In genomic region chr1:99553819-99554218, GRCh38 we compare ENCODE assay signal across 7 cellular contexts.
A peak's percentile ranks its signal among the peaks of the same experiment; 100 is the strongest.
DNase-seq lines count a peak whose midpoint lies in the region; ATAC-seq and TF ChIP-seq lines count a peak whose summit lies in the region.
"Not testable (repeated sequence)": the region's sequence is repeated elsewhere in the genome, so short reads cannot be mapped to it uniquely, and the experiment has no call there.

No MANE protein-coding gene starts in this region.

- not testable (repeated sequence) for H3K4me3 ChIP-seq in GM23338; PC-9; choroid plexus epithelial cell (ENCODE audit: low read depth, low read length)

- CTCF ChIA-PET in PC-9 (lab: Charles Lee) = not testable (repeated sequence)

- not testable (repeated sequence) for H3K27me3 ChIP-seq in GM23338 (ENCODE audit: insufficient read depth); PC-9 (ENCODE audit: insufficient read depth, low read depth)

- H3K4me2 ChIP-seq in GM23338 = not testable (repeated sequence)
- H3K4me2 ChIP-seq in PC-9 = peak overlapping the region; percentile 2; the same call in 1 of the 2 replicates

- H3K9me2 ChIP-seq in GM23338 (ENCODE audit: insufficient read depth); PC-9 (ENCODE audit: insufficient read depth): not testable (repeated sequence)

- not testable (repeated sequence) for H3K4me1 Mint-ChIP-seq in GM23338

- not testable (repeated sequence) for H3K27ac Mint-ChIP-seq in GM23338

- H3K9me3 ChIP-seq in PC-9 (ENCODE audit: insufficient read depth, low read depth) = not testable (repeated sequence)

- not testable (repeated sequence) for H3K9me3 Mint-ChIP-seq in GM23338

- H3K36me3 ChIP-seq in GM23338 (ENCODE audit: insufficient read depth); PC-9 (ENCODE audit: low read depth): not testable (repeated sequence)

- H3F3A ChIP-seq in GM23338 (replicated peaks; ENCODE audit: low read depth); PC-9 (ENCODE audit: insufficient read depth, low read depth): not testable (repeated sequence)

- not testable (repeated sequence) for TF ChIP-seq CTCF in GM23338 (conservative IDR thresholded peaks at IDR 0.05; ENCODE audit: low read depth in 2 of 2); PC-9 (conservative IDR thresholded peaks at IDR 0.05); choroid plexus epithelial cell (conservative IDR thresholded peaks at IDR 0.05; ENCODE audit: low read depth, low read length)

- not testable (repeated sequence) for ATAC-seq in GM23338

- not testable (repeated sequence) for H3K4me1 ChIP-seq in GM23338 (ENCODE audit: insufficient read depth)
- peaks cover 11% of the 10 kb centered on the region for H3K4me1 ChIP-seq in PC-9 (replicated peaks; ENCODE audit: insufficient read depth)

- not testable (repeated sequence) for H4K20me1 ChIP-seq in GM23338 (replicated peaks; ENCODE audit: insufficient read depth); PC-9 (ENCODE audit: insufficient read depth)

- BruUV-seq in PC-9 (replicated peaks; lab: Mats Ljungman, UMichigan) = not testable (repeated sequence)

- not testable (repeated sequence) for H3K79me2 ChIP-seq in GM23338 (replicated peaks; ENCODE audit: insufficient read depth); PC-9 (ENCODE audit: low read depth)

- intact Hi-C loops in PC-9 (cut with micrococcal nuclease; ENCODE audit: unreplicated experiment) = not testable (repeated sequence)

- not testable (repeated sequence) for H3K27ac ChIP-seq in GM23338 (ENCODE audit: low read depth); PC-9

- not testable (repeated sequence) for H3K4me3 Mint-ChIP-seq in GM23338

- H2AFZ ChIP-seq in GM23338 (0 out of 2 replicates have a peak overlapping the region, but pooled peaks have one; percentile 3), PC-9 (peak overlapping the region; percentile 41; the same call in 1 of the 2 replicates)

- H3K27me3 Mint-ChIP-seq in GM23338 (ENCODE audit: insufficient read depth, low read depth, poor library complexity) = not testable (repeated sequence)

- DNase-seq in GM23338 (ENCODE audit: low spot score) = not testable (repeated sequence)
- DNase-seq in M059J (ENCODE audit: low read depth) = peak; percentile 38
- peak; percentile 15 for DNase-seq in NCI-H2107 treated with DMSO at 0.1 percent for 48 hours (lab: John Stamatoyannopoulos, UW; ENCODE audit: unreplicated experiment)
- peak; percentile 21 for DNase-seq in NCI-H526 treated with DMSO at 0.1 percent for 48 hours (lab: John Stamatoyannopoulos, UW)
- DNase-seq in PC-9 = peak in 1 of 2 experiments; percentile 60
- peak; percentile 60 for DNase-seq in choroid plexus epithelial cell (ENCODE audit: low read depth)
- peak; percentile 33 for DNase-seq in myocyte (ENCODE audit: low read depth)

- POLR2A ChIA-PET in PC-9 (lab: Charles Lee; ENCODE audit: unreplicated experiment) = not testable (repeated sequence)

- not testable (repeated sequence) for H3K36me3 Mint-ChIP-seq in GM23338 (ENCODE audit: low read depth)
